In the genomic region with DNA sequence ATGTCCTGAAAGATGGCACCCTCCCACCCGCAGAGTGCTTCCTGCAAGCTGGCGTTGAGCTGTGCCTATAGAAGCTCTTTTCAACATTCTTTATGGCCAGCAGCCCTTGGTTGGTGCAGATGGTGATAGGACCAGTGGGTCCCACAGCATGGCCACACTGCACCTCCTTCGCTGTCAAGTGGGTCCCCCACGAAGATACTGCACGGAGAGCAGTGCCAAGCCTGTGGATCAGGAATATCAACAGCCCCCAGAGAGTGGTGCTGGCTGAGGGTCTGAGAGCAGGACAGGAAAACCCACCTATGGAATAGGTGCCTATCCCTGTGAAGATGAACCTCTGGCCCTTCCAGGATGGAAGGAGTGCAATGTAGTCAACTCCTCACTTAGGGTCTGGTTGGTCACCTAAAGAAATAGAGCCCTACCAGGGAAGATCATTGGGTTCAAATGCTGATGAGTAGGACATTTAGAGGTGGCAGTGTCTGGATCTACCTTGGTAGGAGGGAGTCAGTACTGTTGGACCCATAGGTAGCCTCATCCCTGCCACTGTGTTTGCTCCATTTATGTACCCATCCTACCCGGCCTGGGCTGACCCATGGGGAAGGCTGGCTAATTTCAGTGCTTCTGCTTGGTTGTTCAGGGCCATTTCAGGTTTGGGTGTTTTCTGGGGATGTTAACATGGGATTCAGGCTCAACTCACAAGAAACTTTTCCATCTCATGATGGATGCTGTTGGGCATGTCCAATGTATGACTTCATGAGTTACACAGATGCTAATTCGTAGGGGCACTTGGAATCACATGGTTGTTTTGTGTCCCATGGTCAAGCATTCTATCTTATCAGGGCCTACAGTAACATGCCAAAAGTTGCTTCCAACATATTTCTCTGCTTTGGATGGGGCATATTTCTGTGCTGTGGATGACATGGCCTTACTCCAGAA, we compare ENCODE assay signal across 1 cellular context.
TF ChIP-seq lines count a peak whose summit lies in the region.

No MANE protein-coding gene starts in this region.

TF ChIP-seq in H1, 55 proteins besides CTCF, POLR2A, EP300 and RAD21:
- TF ChIP-seq RFX5 (IDR thresholded peaks at IDR 0.05; ENCODE audit: borderline replicate concordance, low read depth, low read length), result 0 out of 2 replicates have a peak, but pooled peaks have one; percentile 10
- no peak for TF ChIP-seq CBX8 (IDR thresholded peaks at IDR 0.05; ENCODE audit: borderline replicate concordance, low read depth, low read length)
TF ChIP-seq in H1: peak in this region for 1.
